1 cellular context compared by ENCODE assay signal in the genomic region with DNA sequence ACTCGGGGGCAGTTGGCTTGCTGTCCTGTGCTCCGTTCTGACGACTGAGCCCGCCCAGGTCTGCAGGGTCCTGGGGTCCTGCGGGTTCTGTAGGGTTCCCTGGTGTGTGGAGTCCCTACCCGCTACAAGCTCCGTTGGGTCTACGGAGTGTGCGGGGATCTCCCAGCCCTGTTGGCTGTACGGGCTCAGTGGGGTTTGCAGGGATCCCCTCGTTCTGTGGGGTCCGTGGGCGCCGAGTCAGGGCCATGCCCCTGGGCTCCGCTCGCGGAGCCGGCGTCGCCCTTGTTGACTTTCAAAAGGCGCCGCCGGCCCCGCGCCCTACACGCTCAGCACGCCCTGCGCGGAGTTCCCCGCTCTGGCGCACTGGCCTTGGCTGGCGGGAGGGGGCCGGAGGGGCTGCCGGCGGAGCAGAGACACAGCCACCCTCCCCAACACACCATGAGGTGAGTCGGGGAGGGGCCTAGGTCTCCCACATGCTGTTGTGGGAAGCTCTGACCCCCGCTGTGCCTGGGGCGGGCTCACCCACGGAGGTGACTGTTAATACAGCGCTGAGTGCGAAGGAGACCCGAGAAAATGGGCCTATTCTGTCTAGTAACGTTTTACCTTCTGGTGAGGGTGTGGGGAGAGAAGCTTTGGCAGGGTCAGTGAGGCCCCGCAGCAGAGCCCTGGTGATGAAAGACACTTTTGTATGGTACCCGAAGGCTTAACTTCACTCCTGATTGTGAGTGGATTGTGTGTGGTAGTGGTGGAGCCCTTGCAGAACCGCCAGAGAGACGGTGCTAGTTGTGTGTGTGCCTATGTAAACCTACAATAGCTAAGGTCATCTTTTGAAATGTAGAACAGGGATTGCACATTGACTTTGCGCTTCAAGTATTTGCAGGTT.
TF ChIP-seq lines count a peak whose summit lies in the region.

No MANE protein-coding gene starts in this region.

TF ChIP-seq in HepG2, 621 proteins besides CTCF, POLR2A, EP300 and RAD21 (continued from another document and continues in another):
- TF ChIP-seq ZBTB10 (CRISPR knock-in tag; IDR thresholded peaks at IDR 0.05; ENCODE audit: borderline replicate concordance) (peak; percentile 80; the same call in 1 of the 2 replicates), MLX (CRISPR knock-in tag; IDR thresholded peaks at IDR 0.05) (peak; percentile 71), EEA1 (CRISPR knock-in tag; IDR thresholded peaks at IDR 0.05; ENCODE audit: borderline replicate concordance) (peak; percentile 91; the same call in 1 of the 2 replicates), GATAD2A (CRISPR knock-in tag; IDR thresholded peaks at IDR 0.05) (peak; percentile 78), ZNF883 (CRISPR knock-in tag; IDR thresholded peaks at IDR 0.05; ENCODE audit: not compliant biosample characterization) (peak; percentile 78), YEATS4 (CRISPR knock-in tag; IDR thresholded peaks at IDR 0.05; ENCODE audit: borderline replicate concordance) (peak; percentile 88; the same call in 1 of the 2 replicates), ETV5 (CRISPR knock-in tag; IDR thresholded peaks at IDR 0.05; ENCODE audit: borderline replicate concordance) (peak; percentile 66), CCAR2 (optimal IDR thresholded peaks at IDR 0.05; ENCODE audit: low read depth, low read length) (no peak), CREM (IDR thresholded peaks at IDR 0.05) (peak; percentile 13), CREM (CRISPR knock-in tag; IDR thresholded peaks at IDR 0.05) (no peak), KAT7 (CRISPR knock-in tag; IDR thresholded peaks at IDR 0.05; ENCODE audit: borderline replicate concordance) (peak; percentile 95), SIN3A (IDR thresholded peaks at IDR 0.05; ENCODE audit: borderline replicate concordance, low read depth, low read length) (no peak), ZNF30 (CRISPR knock-in tag; IDR thresholded peaks at IDR 0.05) (no peak), GLI4 (CRISPR knock-in tag; IDR thresholded peaks at IDR 0.05; ENCODE audit: borderline replicate concordance) (peak; percentile 61; the same call in 1 of the 2 replicates), ZNF205 (CRISPR knock-in tag; IDR thresholded peaks at IDR 0.05) (peak; percentile 80; the same call in 1 of the 2 replicates), YY1 (IDR thresholded peaks at IDR 0.05; ENCODE audit: insufficient read depth, insufficient replicate concordance, low read depth, low read length) (peak; percentile 39), GATA4 (IDR thresholded peaks at IDR 0.05; ENCODE audit: borderline replicate concordance, low read depth) (no peak; the same call in 1 of the 2 replicates), ZSCAN25 (CRISPR knock-in tag; IDR thresholded peaks at IDR 0.05) (peak; percentile 58; the same call in 1 of the 2 replicates), ZNF367 (CRISPR knock-in tag; IDR thresholded peaks at IDR 0.05; ENCODE audit: borderline replicate concordance) (peak; percentile 78; the same call in 1 of the 2 replicates), ZNF768 (CRISPR knock-in tag; IDR thresholded peaks at IDR 0.05) (peak; percentile 73; the same call in 1 of the 2 replicates), GMEB2 (CRISPR knock-in tag; IDR thresholded peaks at IDR 0.05; ENCODE audit: low read depth) (peak; percentile 64; the same call in 1 of the 2 replicates), ZNF777 (CRISPR knock-in tag; IDR thresholded peaks at IDR 0.05) (no peak), RELA (CRISPR knock-in tag; IDR thresholded peaks at IDR 0.05) (peak; percentile 96), ZEB1 (IDR thresholded peaks at IDR 0.05; ENCODE audit: insufficient replicate concordance, low read depth) (no peak), SP2 (CRISPR knock-in tag; IDR thresholded peaks at IDR 0.05) (no peak), ZBTB20 (CRISPR knock-in tag; IDR thresholded peaks at IDR 0.05; ENCODE audit: borderline replicate concordance, low read depth) (no peak; the same call in 1 of the 2 replicates), ZNF572 (CRISPR knock-in tag; IDR thresholded peaks at IDR 0.05) (no peak; the same call in 1 of the 2 replicates), SNRNP70 (IDR thresholded peaks at IDR 0.05; ENCODE audit: low read depth, low read length) (no peak), REL (CRISPR knock-in tag; conservative IDR thresholded peaks at IDR 0.05) (no peak), AGO1 (IDR thresholded peaks at IDR 0.05; ENCODE audit: low read depth, low read length, poor library complexity, severe bottlenecking) (peak; percentile 60), GABPA (IDR thresholded peaks at IDR 0.05; ENCODE audit: low read depth, low read length) (no peak), GABPA (CRISPR knock-in tag; IDR thresholded peaks at IDR 0.05; ENCODE audit: low read depth) (0 out of 2 replicates have a peak, but pooled peaks have one; percentile 16), MEIS2 (CRISPR knock-in tag; IDR thresholded peaks at IDR 0.05) (peak; percentile 83), HOXD1 (CRISPR knock-in tag; IDR thresholded peaks at IDR 0.05) (peak; percentile 90), ESRRA (CRISPR knock-in tag; IDR thresholded peaks at IDR 0.05; ENCODE audit: low read depth) (0 out of 2 replicates have a peak, but pooled peaks have one; percentile 59), HOXA5 (CRISPR knock-in tag; IDR thresholded peaks at IDR 0.05) (0 out of 2 replicates have a peak, but pooled peaks have one; percentile 31), FOSL1 (CRISPR knock-in tag; IDR thresholded peaks at IDR 0.05; ENCODE audit: borderline replicate concordance) (no peak; the same call in 1 of the 2 replicates), KDM5A (IDR thresholded peaks at IDR 0.05; ENCODE audit: borderline replicate concordance, low read length) (no peak), SMYD3 (CRISPR knock-in tag; IDR thresholded peaks at IDR 0.05) (no peak)
- TF ChIP-seq, protein P1, sequence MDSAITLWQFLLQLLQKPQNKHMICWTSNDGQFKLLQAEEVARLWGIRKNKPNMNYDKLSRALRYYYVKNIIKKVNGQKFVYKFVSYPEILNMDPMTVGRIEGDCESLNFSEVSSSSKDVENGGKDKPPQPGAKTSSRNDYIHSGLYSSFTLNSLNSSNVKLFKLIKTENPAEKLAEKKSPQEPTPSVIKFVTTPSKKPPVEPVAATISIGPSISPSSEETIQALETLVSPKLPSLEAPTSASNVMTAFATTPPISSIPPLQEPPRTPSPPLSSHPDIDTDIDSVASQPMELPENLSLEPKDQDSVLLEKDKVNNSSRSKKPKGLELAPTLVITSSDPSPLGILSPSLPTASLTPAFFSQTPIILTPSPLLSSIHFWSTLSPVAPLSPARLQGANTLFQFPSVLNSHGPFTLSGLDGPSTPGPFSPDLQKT (CRISPR knock-in tag; IDR thresholded peaks at IDR 0.05; ENCODE audit: borderline replicate concordance): no peak
- TF ChIP-seq, protein P2, sequence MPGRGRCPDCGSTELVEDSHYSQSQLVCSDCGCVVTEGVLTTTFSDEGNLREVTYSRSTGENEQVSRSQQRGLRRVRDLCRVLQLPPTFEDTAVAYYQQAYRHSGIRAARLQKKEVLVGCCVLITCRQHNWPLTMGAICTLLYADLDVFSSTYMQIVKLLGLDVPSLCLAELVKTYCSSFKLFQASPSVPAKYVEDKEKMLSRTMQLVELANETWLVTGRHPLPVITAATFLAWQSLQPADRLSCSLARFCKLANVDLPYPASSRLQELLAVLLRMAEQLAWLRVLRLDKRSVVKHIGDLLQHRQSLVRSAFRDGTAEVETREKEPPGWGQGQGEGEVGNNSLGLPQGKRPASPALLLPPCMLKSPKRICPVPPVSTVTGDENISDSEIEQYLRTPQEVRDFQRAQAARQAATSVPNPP (CRISPR knock-in tag; IDR thresholded peaks at IDR 0.05): no peak
- TF ChIP-seq, protein P3, sequence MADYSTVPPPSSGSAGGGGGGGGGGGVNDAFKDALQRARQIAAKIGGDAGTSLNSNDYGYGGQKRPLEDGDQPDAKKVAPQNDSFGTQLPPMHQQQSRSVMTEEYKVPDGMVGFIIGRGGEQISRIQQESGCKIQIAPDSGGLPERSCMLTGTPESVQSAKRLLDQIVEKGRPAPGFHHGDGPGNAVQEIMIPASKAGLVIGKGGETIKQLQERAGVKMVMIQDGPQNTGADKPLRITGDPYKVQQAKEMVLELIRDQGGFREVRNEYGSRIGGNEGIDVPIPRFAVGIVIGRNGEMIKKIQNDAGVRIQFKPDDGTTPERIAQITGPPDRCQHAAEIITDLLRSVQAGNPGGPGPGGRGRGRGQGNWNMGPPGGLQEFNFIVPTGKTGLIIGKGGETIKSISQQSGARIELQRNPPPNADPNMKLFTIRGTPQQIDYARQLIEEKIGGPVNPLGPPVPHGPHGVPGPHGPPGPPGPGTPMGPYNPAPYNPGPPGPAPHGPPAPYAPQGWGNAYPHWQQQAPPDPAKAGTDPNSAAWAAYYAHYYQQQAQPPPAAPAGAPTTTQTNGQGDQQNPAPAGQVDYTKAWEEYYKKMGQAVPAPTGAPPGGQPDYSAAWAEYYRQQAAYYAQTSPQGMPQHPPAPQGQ (CRISPR knock-in tag; IDR thresholded peaks at IDR 0.05; ENCODE audit: borderline replicate concordance): no peak
- TF ChIP-seq, protein P4, sequence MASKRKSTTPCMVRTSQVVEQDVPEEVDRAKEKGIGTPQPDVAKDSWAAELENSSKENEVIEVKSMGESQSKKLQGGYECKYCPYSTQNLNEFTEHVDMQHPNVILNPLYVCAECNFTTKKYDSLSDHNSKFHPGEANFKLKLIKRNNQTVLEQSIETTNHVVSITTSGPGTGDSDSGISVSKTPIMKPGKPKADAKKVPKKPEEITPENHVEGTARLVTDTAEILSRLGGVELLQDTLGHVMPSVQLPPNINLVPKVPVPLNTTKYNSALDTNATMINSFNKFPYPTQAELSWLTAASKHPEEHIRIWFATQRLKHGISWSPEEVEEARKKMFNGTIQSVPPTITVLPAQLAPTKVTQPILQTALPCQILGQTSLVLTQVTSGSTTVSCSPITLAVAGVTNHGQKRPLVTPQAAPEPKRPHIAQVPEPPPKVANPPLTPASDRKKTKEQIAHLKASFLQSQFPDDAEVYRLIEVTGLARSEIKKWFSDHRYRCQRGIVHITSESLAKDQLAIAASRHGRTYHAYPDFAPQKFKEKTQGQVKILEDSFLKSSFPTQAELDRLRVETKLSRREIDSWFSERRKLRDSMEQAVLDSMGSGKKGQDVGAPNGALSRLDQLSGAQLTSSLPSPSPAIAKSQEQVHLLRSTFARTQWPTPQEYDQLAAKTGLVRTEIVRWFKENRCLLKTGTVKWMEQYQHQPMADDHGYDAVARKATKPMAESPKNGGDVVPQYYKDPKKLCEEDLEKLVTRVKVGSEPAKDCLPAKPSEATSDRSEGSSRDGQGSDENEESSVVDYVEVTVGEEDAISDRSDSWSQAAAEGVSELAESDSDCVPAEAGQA (IDR thresholded peaks at IDR 0.05; ENCODE audit: low read depth): peak; percentile 72; the same call in 1 of the 2 replicates
- TF ChIP-seq, protein P4 (CRISPR knock-in tag; IDR thresholded peaks at IDR 0.05; ENCODE audit: borderline replicate concordance): no peak
- TF ChIP-seq, protein P5, sequence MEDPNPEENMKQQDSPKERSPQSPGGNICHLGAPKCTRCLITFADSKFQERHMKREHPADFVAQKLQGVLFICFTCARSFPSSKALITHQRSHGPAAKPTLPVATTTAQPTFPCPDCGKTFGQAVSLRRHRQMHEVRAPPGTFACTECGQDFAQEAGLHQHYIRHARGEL (CRISPR knock-in tag; IDR thresholded peaks at IDR 0.05): no peak
